ENCODE assay signal across 8 cellular contexts in the genomic region with DNA sequence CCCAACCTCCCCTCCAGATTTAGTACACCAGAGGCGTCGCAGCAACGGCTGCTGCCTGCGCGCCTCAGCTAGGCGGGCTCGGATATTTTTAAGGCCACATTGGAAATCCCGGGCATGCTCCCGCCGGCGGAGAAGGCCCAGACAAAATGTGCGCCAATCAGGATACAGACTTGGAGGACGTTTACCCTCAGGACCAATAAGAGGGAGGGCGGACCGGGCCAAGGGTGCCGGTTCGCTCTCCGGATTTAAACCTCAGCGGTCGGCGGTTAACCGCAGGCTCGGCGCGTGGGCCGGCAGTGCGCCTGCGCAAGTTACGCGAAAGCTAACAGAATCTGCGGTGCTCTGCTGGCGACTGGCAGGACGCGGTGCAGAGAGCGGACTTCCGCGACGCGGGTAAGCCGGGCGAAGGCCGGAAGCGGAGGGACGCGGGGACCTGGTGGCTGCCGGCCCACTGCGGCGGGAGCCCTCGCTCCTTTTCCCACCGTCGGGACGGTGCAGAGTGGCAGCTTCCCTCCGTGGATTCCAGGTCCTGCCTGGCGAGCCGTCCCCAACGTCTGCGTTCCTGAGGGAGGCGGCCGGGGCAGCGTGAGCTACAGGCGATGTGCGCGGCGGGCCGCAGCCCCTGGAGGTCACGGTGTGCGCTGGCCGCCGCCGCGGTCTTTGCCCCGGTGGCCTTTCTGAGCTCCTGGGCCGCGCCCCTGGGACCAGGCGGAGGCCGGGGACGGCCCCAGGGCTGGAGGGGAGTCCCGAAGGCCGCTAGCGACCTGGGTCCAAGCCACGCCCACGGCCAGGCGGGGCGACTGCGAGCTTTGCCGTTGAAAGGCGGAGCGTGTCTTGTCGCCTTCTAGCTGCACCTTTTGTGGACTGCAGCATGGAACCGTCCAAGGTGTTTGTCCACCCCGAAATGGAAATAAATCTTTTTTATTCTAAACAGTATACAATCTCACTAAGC. TPM values are rescaled to one million over a fixed set of nuclear protein-coding genes. Genes with fewer than 3 reads are reported as not detected.
DNase-seq lines count a peak whose midpoint lies in the region; TF ChIP-seq lines count a peak whose summit lies in the region.

HYLS1 (plus strand) TSS at position 296 of the 952 bp plus-strand sequence. CDS start 11,701 bp downstream, outside the sequence.

- peak within 1 kb of the TSS; percentile 78 for H3K9ac ChIP-seq in neural cell (ENCODE audit: low read length)

- H3K27me3 ChIP-seq in neural cell (ENCODE audit: insufficient read depth, low read depth, low read length) (no peaks in the 10 kb centered on the region), stomach (no peaks in the 10 kb centered on the region)

- peaks cover 6 to 50% (median 35%) of the 10 kb centered on the region in 4 donors for H3K4me1 ChIP-seq in stomach

- TF ChIP-seq CTCF in fibroblast of villous mesenchyme (IDR thresholded peaks at IDR 0.05; ENCODE audit: insufficient read depth, low read depth, low read length) (peak; percentile 35), neural cell (IDR thresholded peaks at IDR 0.05; ENCODE audit: poor library complexity, severe bottlenecking) (peak; percentile 50), stomach (IDR thresholded peaks at IDR 0.05) (peak in 4 of 7 experiments; percentile 7 to 34 (median 18))

- DNase-seq in ELR (ENCODE audit: low read depth) = peak; percentile 96
- peak; percentile 79 for DNase-seq in GOT3 (lab: John Stamatoyannopoulos, UW)
- peak; percentile 97 for DNase-seq in LHCN-M2 (ENCODE audit: low read depth)
- peak; percentile 75 to 88 for DNase-seq in SHP77 (lab: John Stamatoyannopoulos, UW)
- DNase-seq in activated gamma-delta T cell treated with Interleukin-2 at 50 U/mL for 16 hours = peak; percentile 90
- peak; percentile 98 for DNase-seq in fibroblast of villous mesenchyme (ENCODE audit: low read depth)
- DNase-seq in stomach = peak; percentile 95

- TF ChIP-seq EP300 in neural cell (conservative IDR thresholded peaks at IDR 0.05; ENCODE audit: poor library complexity, severe bottlenecking) (no peak), stomach (IDR thresholded peaks at IDR 0.05) (no peak)

- no peaks in the 10 kb centered on the region for H3K36me3 ChIP-seq in neural cell (ENCODE audit: insufficient read depth, low read length)
- peaks cover under 1 to 4% (median 3%) of the 10 kb centered on the region in 4 donors for H3K36me3 ChIP-seq in stomach

- H3K79me2 ChIP-seq in neural cell (replicated peaks; ENCODE audit: insufficient read depth, low read length) = no peaks in the 10 kb centered on the region

- H4K20me1 ChIP-seq in neural cell (ENCODE audit: insufficient read depth) = no peaks in the 10 kb centered on the region

- intact Hi-C loops in stomach (cut with DNase I; ENCODE audit: low total_unique reads) = no loop called here

- H3K9me2 ChIP-seq in neural cell (ENCODE audit: insufficient read depth, low read length) = no peaks in the 10 kb centered on the region

- TF ChIP-seq POLR2A in stomach (IDR thresholded peaks at IDR 0.05) = peak in 1 of 4 donors; percentile 31

- H3K27ac ChIP-seq in neural cell (ENCODE audit: low read length) = peak within 1 kb of the TSS; percentile 77
- H3K27ac ChIP-seq in stomach = peak within 1 kb of the TSS; percentile 90 to 98 (median 95)

- H3F3A ChIP-seq in neural cell (ENCODE audit: insufficient read depth, low read length, poor library complexity, severe bottlenecking) = no peaks in the 10 kb centered on the region

- WGBS in stomach, 5 donors = 0 to 2% (median 0%) methylated on average over 49 to 91 of the region's 91 CpGs

- peak within 1 kb of the TSS; percentile 94 for H2AFZ ChIP-seq in neural cell (ENCODE audit: low read depth, low read length)

- H3K4me3 ChIP-seq in fibroblast of villous mesenchyme (ENCODE audit: low read depth, low read length) (peak within 1 kb of the TSS; percentile 90), neural cell (ENCODE audit: low read length) (peak within 1 kb of the TSS; percentile 93), stomach (peak within 1 kb of the TSS; percentile 74 to 89 (median 78))

- H3K9me3 ChIP-seq in neural cell (ENCODE audit: low read length) (no peaks in the 10 kb centered on the region), stomach (no peaks in the 10 kb centered on the region)

- peak within 1 kb of the TSS; percentile 6 for H3K4me2 ChIP-seq in neural cell (ENCODE audit: low read length)

- TF ChIP-seq RAD21 in neural cell (conservative IDR thresholded peaks at IDR 0.05) = no peak

TF ChIP-seq in neural cell, 6 proteins besides CTCF, POLR2A, EP300 and RAD21:
- TF ChIP-seq SMC3 (conservative IDR thresholded peaks at IDR 0.05; ENCODE audit: poor library complexity) (no peak), EZH2 (IDR thresholded peaks at IDR 0.05; ENCODE audit: borderline replicate concordance, insufficient read depth, low read length, poor library complexity, severe bottlenecking) (no peak), MXI1 (conservative IDR thresholded peaks at IDR 0.05; ENCODE audit: poor library complexity, severe bottlenecking) (peak; percentile 61), REST (IDR thresholded peaks at IDR 0.05; ENCODE audit: borderline replicate concordance) (peak; percentile 32), POLR2AphosphoS5 (IDR thresholded peaks at IDR 0.05) (peak; percentile 65), TAF1 (IDR thresholded peaks at IDR 0.05; ENCODE audit: low read depth) (peak; percentile 56)

RNA-seq across cellular contexts. Expression of gene HYLS1, which starts in this region (rescaled TPM):
- total RNA-seq in LHCN-M2 (2014; rRNA removed) = 14.2 and 18.0 TPM in 2 replicates
- 7.6 TPM for polyA plus RNA-seq in LHCN-M2 (2012)
- total RNA-seq in fibroblast of villous mesenchyme = 7.1 and 10.4 TPM in 2 replicates
- polyA plus RNA-seq in neural cell = 4.6 and 6.0 TPM in 2 replicates
- 4.6 and 7.6 TPM in 2 replicates for polyA minus RNA-seq in neural cell
- total RNA-seq in stomach = 1 to 10 TPM in 2 of 5 donors, under 1 TPM in 2, not detected in 1; 0.87 to 6.6 (median 1.9) TPM
- 1 to 10 TPM; 2.9 to 4.5 (median 3.8) TPM for polyA plus RNA-seq in stomach

Comparison
In these comparisons a context has a peak if more than half of its experiments do, and no peak if none do; other contexts are left out.
1. Peak in every context shown above with its lines: DNase-seq, H3K4me3 ChIP-seq and H3K27ac ChIP-seq.